In the genomic region with DNA sequence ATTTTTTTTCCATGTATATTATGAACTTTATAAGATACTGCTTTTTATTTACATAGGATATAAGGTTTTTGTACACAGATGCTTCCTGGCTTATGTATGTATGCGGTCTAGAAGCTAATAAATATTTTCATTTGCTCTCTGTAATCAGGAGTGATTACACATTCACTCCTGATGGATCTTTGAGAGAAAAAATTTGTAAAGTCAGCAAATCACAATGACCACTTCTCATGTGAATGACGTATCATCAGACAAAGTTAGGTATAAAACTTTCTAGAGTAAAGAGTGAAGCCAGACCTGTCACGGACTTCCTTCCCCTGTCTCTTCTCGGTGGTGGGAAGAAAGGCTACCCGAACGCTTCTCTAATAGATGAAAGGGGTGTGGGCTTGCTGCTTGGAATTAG, we compare ENCODE assay signal across 33 cellular contexts. TPM values are rescaled to one million over a fixed set of nuclear protein-coding genes. Genes with fewer than 3 reads are reported as not detected.
DNase-seq lines count a peak whose midpoint lies in the region; ATAC-seq, FAIRE-seq and TF ChIP-seq lines count a peak whose summit lies in the region.
"Had no signal": no experiment of that assay in that cellular context is flagged by ENCODE, and none has a peak within 500 bp of the region (broad histone marks: within the 10 kb centered on the region; RNA-seq: fewer than 3 reads in every experiment).

No MANE protein-coding gene starts in this region.

- no peaks in the 10 kb centered on the region for H3K9me3 ChIP-seq in HepG2 (ENCODE audit: low read length)
- no peaks in the 10 kb centered on the region for H3K9me3 ChIP-seq in right lobe of liver
- H3K9me3 ChIP-seq in A549, result no peaks in the 10 kb centered on the region
- H3K9me3 ChIP-seq in IMR-90 (ENCODE audit: control insufficient read depth, insufficient read depth, low read length), result no peaks in the 10 kb centered on the region
- H3K9me3 ChIP-seq in K562 (replicated peaks; ENCODE audit: control insufficient read depth, insufficient read depth, low read depth, low read length), result no peaks in the 10 kb centered on the region
- H3K9me3 ChIP-seq in upper lobe of left lung, result no peaks in the 10 kb centered on the region
- H3K9me3 ChIP-seq: BE2C; BLaER1; BLaER1 treated with 17β-estradiol and CSF1 and Interleukin-3, amounts not matched to agents 10 nM and 100 nM; Caco-2 had no signal

- H3K18ac ChIP-seq in IMR-90 (ENCODE audit: low read depth, low read length), result no peak overlapping the region

- H3K27ac ChIP-seq in HepG2 (ENCODE audit: extremely low read length, insufficient read depth, low read length), result no peak overlapping the region
- H3K27ac ChIP-seq in right lobe of liver, result no peak overlapping the region
- no peak overlapping the region for H3K27ac ChIP-seq in A549
- H3K27ac ChIP-seq in IMR-90 (ENCODE audit: insufficient read depth, low read length), result no peak overlapping the region
- H3K27ac ChIP-seq in K562 (ENCODE audit: extremely low read depth, low read depth, low read length), result no peak overlapping the region
- H3K27ac ChIP-seq in upper lobe of left lung, result no peak overlapping the region
- H3K27ac ChIP-seq: 22Rv1; BLaER1; BLaER1 treated with 17β-estradiol and CSF1 and Interleukin-3, amounts not matched to agents 10 nM and 100 nM; C4-2B had no signal

- dilution Hi-C loops in IMR-90 (cut with HindIII; ENCODE audit: low sequenced_read_pairs, unreplicated experiment), result no loop called here

- H3K23ac ChIP-seq in IMR-90 (ENCODE audit: low read depth, low read length), result no peak overlapping the region

- H3K79me1 ChIP-seq in IMR-90 (ENCODE audit: low read depth in 1 of 2, low read length in 2 of 2), result peaks cover 6 to 7% of the 10 kb centered on the region in 2 experiments; a peak in 2 of 4 replicates

- H3K4me3 ChIP-seq in HepG2 (replicated peaks in 1 of 3; ENCODE audit: insufficient read depth in 1 of 3, low read depth in 2 of 3, low read length in 3 of 3), result no peak overlapping the region
- no peak overlapping the region for H3K4me3 ChIP-seq in right lobe of liver
- H3K4me3 ChIP-seq in A549, result no peak overlapping the region
- no peak overlapping the region for H3K4me3 ChIP-seq in IMR-90 (ENCODE audit: insufficient read depth, low read depth, low read length)
- H3K4me3 ChIP-seq in K562, result no peak overlapping the region
- no peak overlapping the region for H3K4me3 ChIP-seq in upper lobe of left lung
- H3K4me3 ChIP-seq: BLaER1; BLaER1 treated with 17β-estradiol and CSF1 and Interleukin-3, amounts not matched to agents 10 nM and 100 nM had no signal

- H3K36me3 ChIP-seq in HepG2 (replicated peaks in 1 of 2; ENCODE audit: control insufficient read depth in 1 of 2, insufficient read depth in 2 of 2, low read length in 2 of 2) (peaks cover 13 to 57% of the 10 kb centered on the region in 2 experiments), right lobe of liver (no peaks in the 10 kb centered on the region), IMR-90 (ENCODE audit: control insufficient read depth, insufficient read depth, low read length) (peaks cover 21% of the 10 kb centered on the region), K562 (ENCODE audit: control insufficient read depth, insufficient read depth, low read length) (peaks cover 60% of the 10 kb centered on the region), upper lobe of left lung (peaks cover 0 to 58% (median 7%) of the 10 kb centered on the region in 4 donors)

- H4K91ac ChIP-seq in IMR-90 (ENCODE audit: insufficient read depth, low read depth, low read length), result no peak overlapping the region

- POLR2A ChIA-PET in HepG2 (lab: Yijun Ruan, JAX) (no interaction called here), A549 (lab: Yijun Ruan, JAX) (no interaction called here), IMR-90 (lab: Charles Lee; ENCODE audit: unreplicated experiment) (interaction anchor here (0.7 kb wide), 1 partner anchor 16 kb away, joined by 6 read pairs; no protein-coding TSS in a partner anchor), K562 (lab: Yijun Ruan, JAX) (interaction anchor here (1.6 kb wide), 1 partner anchor 20 kb away, joined by 5 read pairs; no protein-coding TSS in a partner anchor)

- WGBS in HepG2 (ENCODE audit: low lambda C conversion rate), result 97% methylated on average over 6 of the region's 6 CpGs
- WGBS in right lobe of liver (ENCODE audit: insufficient coverage, low coverage, low lambda C conversion rate, missing lambda C conversion rate), result 91% methylated on average over 6 of the region's 6 CpGs
- WGBS in A549 (ENCODE audit: missing lambda C conversion rate), result 94% methylated on average over 6 of the region's 6 CpGs
- WGBS in IMR-90 (ENCODE audit: extremely low coverage in 2 of 2, insufficient read length in 1 of 2), 2 experiments, result no CpG with 5 or more reads among the region's 6 CpGs
- 92% methylated on average over 6 of the region's 6 CpGs for WGBS in K562 (ENCODE audit: insufficient coverage, low coverage, missing lambda C conversion rate)
- WGBS in upper lobe of left lung, 2 donors, result 92 to 96% methylated on average over 6 of the region's 6 CpGs

- H2BK15ac ChIP-seq in IMR-90 (ENCODE audit: low read depth, low read length), result no peak overlapping the region

- no peak overlapping the region for H3K14ac ChIP-seq in IMR-90 (replicated peaks; ENCODE audit: low read depth, low read length)

- no peak for DNase-seq in HepG2 (ENCODE audit: low spot score)
- DNase-seq in right lobe of liver, result no peak
- no peak for DNase-seq in A549 (ENCODE audit: low read depth in 1 of 2, low spot score in 1 of 2)
- no peak for DNase-seq in IMR-90
- DNase-seq in K562 (ENCODE audit: extremely low read depth in 1 of 4, low spot score in 3 of 4), result no peak
- no peak for DNase-seq in NCI-H128 (lab: John Stamatoyannopoulos, UW; ENCODE audit: unreplicated experiment)
- no peak for DNase-seq in upper lobe of left lung
- DNase-seq: 8988T; ACHN; AML-193; BE2C; Caco-2; Calu3; CD4-positive, alpha-beta memory T cell; CD4-positive, alpha-beta T cell; CD4-positive, CD25-positive, alpha-beta regulatory T cell; CD8-positive, alpha-beta memory T cell; CD8-positive, alpha-beta T cell; COR-L47; DMS 273 treated with DMSO at 0.1 percent for 48 hours; DMS153; DMS53; DMS79; DMS79 treated with DMSO at 0.1 percent for 48 hours; DND-41; EL had no signal

- H2BK5ac ChIP-seq in IMR-90 (ENCODE audit: low read depth, low read length, poor library complexity, severe bottlenecking), result no peak overlapping the region

- no peaks in the 10 kb centered on the region for H3K4me1 ChIP-seq in HepG2 (ENCODE audit: insufficient read depth, low read length)
- no peaks in the 10 kb centered on the region for H3K4me1 ChIP-seq in right lobe of liver
- H3K4me1 ChIP-seq in A549, result no peaks in the 10 kb centered on the region
- no peaks in the 10 kb centered on the region for H3K4me1 ChIP-seq in IMR-90 (ENCODE audit: control insufficient read depth, insufficient read depth, low read length)
- no peaks in the 10 kb centered on the region; a peak in 1 of 5 replicates for H3K4me1 ChIP-seq in K562 (replicated peaks in 1 of 2; ENCODE audit: control insufficient read depth in 2 of 2, insufficient read depth in 2 of 2, low read length in 2 of 2)
- H3K4me1 ChIP-seq in upper lobe of left lung, result no peaks in the 10 kb centered on the region
- H3K4me1 ChIP-seq: BE2C, BLaER1, Caco-2 had no signal

- H3K79me2 ChIP-seq in HepG2 (ENCODE audit: insufficient read depth, low read length) (no peaks in the 10 kb centered on the region), K562 (ENCODE audit: control insufficient read depth, insufficient read depth, low read length) (no peaks in the 10 kb centered on the region)

- BruUV-seq in HepG2 (replicated peaks; lab: Mats Ljungman, UMichigan), result no TSS peak
- BruUV-seq in IMR-90 (replicated peaks; lab: Mats Ljungman, UMichigan), result no TSS peak
- no TSS peak for BruUV-seq in K562 (replicated peaks; lab: Mats Ljungman, UMichigan)

- H3K4ac ChIP-seq in IMR-90 (ENCODE audit: low read depth, low read length), result no peak overlapping the region

- H4K8ac ChIP-seq in IMR-90 (ENCODE audit: low read depth in 2 of 2, low read length in 2 of 2), result no peak overlapping the region

- no peak for TF ChIP-seq RAD21 in HepG2 (CRISPR knock-in tag; IDR thresholded peaks at IDR 0.05)
- TF ChIP-seq RAD21 in A549 (conservative IDR thresholded peaks at IDR 0.05 in 1 of 2, IDR thresholded peaks at IDR 0.05 in 1 of 2), result no peak
- TF ChIP-seq RAD21 in IMR-90 (IDR thresholded peaks at IDR 0.05; ENCODE audit: low read length), result no peak
- no peak for TF ChIP-seq RAD21 in K562 (CRISPR knock-in tag; conservative IDR thresholded peaks at IDR 0.05 in 1 of 2, IDR thresholded peaks at IDR 0.05 in 1 of 2)

- H3K27me3 ChIP-seq in HepG2 (ENCODE audit: control insufficient read depth in 1 of 2, insufficient read depth in 2 of 2, low read length in 2 of 2), result no peaks in the 10 kb centered on the region
- no peaks in the 10 kb centered on the region for H3K27me3 ChIP-seq in right lobe of liver
- no peaks in the 10 kb centered on the region for H3K27me3 ChIP-seq in IMR-90 (ENCODE audit: control insufficient read depth, insufficient read depth, low read length)
- no peaks in the 10 kb centered on the region for H3K27me3 ChIP-seq in K562 (ENCODE audit: control insufficient read depth in 2 of 2, insufficient read depth in 2 of 2, low read length in 2 of 2)
- no peaks in the 10 kb centered on the region for H3K27me3 ChIP-seq in upper lobe of left lung
- H3K27me3 ChIP-seq: BE2C; BLaER1; BLaER1 treated with 17β-estradiol and CSF1 and Interleukin-3, amounts not matched to agents 10 nM and 100 nM had no signal

- in situ Hi-C loops in HepG2 (cut with HindIII; ENCODE audit: extremely low pct_ligation_motif_present, low pct_unique_long_range_greater_than_20kb), result no loop called here
- in situ Hi-C loops in IMR-90 (cut with MboI; ENCODE audit: low sequenced_read_pairs), result no loop called here
- in situ Hi-C loops in K562 (cut with MboI), result no loop called here

- H3K9ac ChIP-seq in HepG2 (ENCODE audit: insufficient read depth, low read depth, low read length) (no peak overlapping the region), IMR-90 (ENCODE audit: low read depth, low read length) (no peak overlapping the region), K562 (ENCODE audit: insufficient read depth in 1 of 2, low read depth in 2 of 2, low read length in 2 of 2) (no peak overlapping the region)
- H3K9ac ChIP-seq: BLaER1; BLaER1 treated with 17β-estradiol and CSF1 and Interleukin-3, amounts not matched to agents 10 nM and 100 nM had no signal

- H2AFZ ChIP-seq in HepG2 (ENCODE audit: low read length), result no peak overlapping the region
- no peak overlapping the region for H2AFZ ChIP-seq in IMR-90 (replicated peaks; ENCODE audit: low read length, poor library complexity)
- no peak overlapping the region for H2AFZ ChIP-seq in K562 (ENCODE audit: low read depth, low read length)

- TF ChIP-seq POLR2A in HepG2 (IDR thresholded peaks at IDR 0.05; ENCODE audit: insufficient read depth in 1 of 2, low read depth in 2 of 2, low read length in 2 of 2) (no peak), right lobe of liver (IDR thresholded peaks at IDR 0.05) (no peak), A549 (IDR thresholded peaks at IDR 0.05; ENCODE audit: low read length) (no peak), IMR-90 (IDR thresholded peaks at IDR 0.05; ENCODE audit: low read depth, low read length) (no peak), K562 (conservative IDR thresholded peaks at IDR 0.05) (no peak), upper lobe of left lung (IDR thresholded peaks at IDR 0.05) (no peak)

- no peak overlapping the region for H4K5ac ChIP-seq in IMR-90 (ENCODE audit: low read depth, low read length)

- no peak overlapping the region for H3K56ac ChIP-seq in IMR-90 (ENCODE audit: extremely low read depth, insufficient read depth, low read length)

- no peak overlapping the region for H3K4me2 ChIP-seq in HepG2 (ENCODE audit: low read depth, low read length)
- no peak overlapping the region for H3K4me2 ChIP-seq in A549
- no peak overlapping the region for H3K4me2 ChIP-seq in IMR-90 (ENCODE audit: low read depth, low read length)
- H3K4me2 ChIP-seq in K562 (ENCODE audit: insufficient read depth, low read length), result no peak overlapping the region
- H3K4me2 ChIP-seq: BLaER1; BLaER1 treated with 17β-estradiol and CSF1 and Interleukin-3, amounts not matched to agents 10 nM and 100 nM had no signal

- ATAC-seq in HepG2, result no peak
- ATAC-seq in right lobe of liver, result no peak
- no peak for ATAC-seq in A549
- no peak for ATAC-seq in IMR-90 (ENCODE audit: low read depth)
- no peak for ATAC-seq in K562
- ATAC-seq in GM21526 (IDR thresholded peaks at IDR 0.05; ENCODE audit: low FRiP score, unreplicated experiment), result no peak
- no peak for ATAC-seq in upper lobe of left lung (ENCODE audit: low FRiP score in 2 of 2)
- ATAC-seq: CD8-positive, alpha-beta T cell had no signal

- TF ChIP-seq CTCF in HepG2 (CRISPR knock-in tag; IDR thresholded peaks at IDR 0.05) (no peak), right lobe of liver (IDR thresholded peaks at IDR 0.05) (no peak), A549 (IDR thresholded peaks at IDR 0.05) (no peak), IMR-90 (conservative IDR thresholded peaks at IDR 0.05; ENCODE audit: low read depth, low read length) (no peak), K562 (IDR thresholded peaks at IDR 0.05 in 2 of 3, conservative IDR thresholded peaks at IDR 0.05 in 1 of 3; ENCODE audit: insufficient read depth in 2 of 3, low read depth in 1 of 3, low read length in 3 of 3) (no peak), upper lobe of left lung (IDR thresholded peaks at IDR 0.05) (no peak)

- H3K9me1 ChIP-seq in IMR-90 (ENCODE audit: insufficient read depth, low read length), result peaks cover 4% of the 10 kb centered on the region
- no peaks in the 10 kb centered on the region for H3K9me1 ChIP-seq in K562 (ENCODE audit: control insufficient read depth, insufficient read depth, low read length)

- TF ChIP-seq EP300 in HepG2 (IDR thresholded peaks at IDR 0.05; ENCODE audit: low read depth in 2 of 2, low read length in 2 of 2) (no peak), HepG2 (CRISPR knock-in tag; IDR thresholded peaks at IDR 0.05; ENCODE audit: borderline replicate concordance) (no peak), A549 (IDR thresholded peaks at IDR 0.05) (no peak), K562 (IDR thresholded peaks at IDR 0.05; ENCODE audit: low read length) (no peak), upper lobe of left lung (IDR thresholded peaks at IDR 0.05) (no peak)

- no peak for FAIRE-seq in HepG2 (lab: Jason Lieb, UNC)
- FAIRE-seq in A549 (lab: Jason Lieb, UNC), result no peak
- no peak for FAIRE-seq in K562 (lab: Jason Lieb, UNC)
- FAIRE-seq: A204.1, D721Med had no signal

- no peak overlapping the region for H2BK120ac ChIP-seq in IMR-90 (ENCODE audit: low read depth, low read length)

- intact Hi-C loops in HepG2 (cut with micrococcal nuclease; ENCODE audit: unreplicated experiment), result no loop called here
- intact Hi-C loops in right lobe of liver (cut with DNase I), result no loop called here
- intact Hi-C loops in IMR-90 (cut with micrococcal nuclease), result no loop called here
- intact Hi-C loops in K562 (cut with micrococcal nuclease), result no loop called here

- CTCF ChIA-PET in HepG2 (lab: Yijun Ruan, JAX; ENCODE audit: low intra/inter-chr PET ratio, low total read pairs), result no interaction called here
- CTCF ChIA-PET in A549 (lab: Yijun Ruan, JAX), result interaction anchor here (1.0 to 1.3 kb wide), 2 partner anchors 9 to 134 kb away, joined by 3 to 4 read pairs; no protein-coding TSS in a partner anchor
- CTCF ChIA-PET in IMR-90 (lab: Yijun Ruan, JAX), result no interaction called here
- CTCF ChIA-PET in K562 (lab: Yijun Ruan, JAX; ENCODE audit: low intra/inter-chr PET ratio), result no interaction called here

- H2AK5ac ChIP-seq in IMR-90 (ENCODE audit: low read depth, low read length), result no peak overlapping the region

- H4K20me1 ChIP-seq in HepG2 (ENCODE audit: insufficient read depth, low read length) (no peaks in the 10 kb centered on the region), IMR-90 (ENCODE audit: insufficient read depth, low read length) (no peaks in the 10 kb centered on the region), K562 (replicated peaks; ENCODE audit: control insufficient read depth, insufficient read depth, low read length) (no peaks in the 10 kb centered on the region)
- H4K20me1 ChIP-seq: BLaER1; BLaER1 treated with 17β-estradiol and CSF1 and Interleukin-3, amounts not matched to agents 10 nM and 100 nM had no signal

- no peak overlapping the region for H2AK9ac ChIP-seq in IMR-90 (replicated peaks; ENCODE audit: low read depth, low read length, poor library complexity)

- no peak overlapping the region for H2BK20ac ChIP-seq in IMR-90 (ENCODE audit: low read depth, low read length)

RNA-seq across cellular contexts. Expression of gene DPY19L3, which starts 31.1 kb away (rescaled TPM):
- 9.8 and 25.2 TPM in 2 replicates for total RNA-seq in HepG2 (2016; rRNA removed; fragmentation: Illumina TruSeq; extraction: Trizol)
- 1.6 and 2.4 TPM in 2 replicates for total RNA-seq in HepG2 (2016; cell fraction: cytosol; rRNA removed; fragmentation: Illumina TruSeq; extraction: Trizol; ENCODE audit: low read depth)
- total RNA-seq in HepG2 (2016; cell fraction: insoluble cytoplasmic fraction; rRNA removed; fragmentation: Illumina TruSeq; extraction: Trizol), result 11.2 and 21.8 TPM in 2 replicates
- total RNA-seq in HepG2 (2016; cell fraction: membrane; rRNA removed; fragmentation: Illumina TruSeq; extraction: Trizol), result 5.2 and 5.7 TPM in 2 replicates
- total RNA-seq in HepG2 (2016; cell fraction: nucleus; rRNA removed; fragmentation: Illumina TruSeq; extraction: Trizol), result 53.6 and 61.6 TPM in 2 replicates
- 21.6 and 22.9 TPM in 2 replicates for polyA plus RNA-seq in HepG2 (2011; rRNA removed)
- polyA plus RNA-seq in HepG2 (2011; cell fraction: cytosol; rRNA removed), result 14.4 and 15.5 TPM in 2 replicates
- 117 and 122 TPM in 2 replicates for polyA plus RNA-seq in HepG2 (2011; cell fraction: nucleus; rRNA removed)
- polyA plus RNA-seq in HepG2 (2012), result 15.6 and 16.7 TPM in 2 replicates
- polyA plus RNA-seq in HepG2 (2016; cell fraction: cytosol; fragmentation: Illumina TruSeq; extraction: Trizol; ENCODE audit: low read depth), result 0.78 and 0.86 TPM in 2 replicates
- 7.6 and 8.8 TPM in 2 replicates for polyA plus RNA-seq in HepG2 (2016; cell fraction: insoluble cytoplasmic fraction; fragmentation: Illumina TruSeq; extraction: Trizol; ENCODE audit: low read depth)
- polyA plus RNA-seq in HepG2 (2016; cell fraction: membrane; fragmentation: Illumina TruSeq; extraction: Trizol; ENCODE audit: low read depth), result 3.2 and 3.3 TPM in 2 replicates
- polyA plus RNA-seq in HepG2 (2016; cell fraction: nucleus; fragmentation: Illumina TruSeq; extraction: Trizol; ENCODE audit: insufficient read depth, low read depth), result 60.1 and 76.3 TPM in 2 replicates
- polyA minus RNA-seq in HepG2 (2011; rRNA and poly(A)+ RNA removed; ENCODE audit: low replicate concordance), result 25.0 and 30.6 TPM in 2 replicates
- 22.8 and 24.8 TPM in 2 replicates for polyA minus RNA-seq in HepG2 (2011; cell fraction: cytosol; rRNA and poly(A)+ RNA removed)
- polyA minus RNA-seq in HepG2 (2011; cell fraction: nucleus; rRNA and poly(A)+ RNA removed), result 128 and 146 TPM in 2 replicates
- total RNA-seq in right lobe of liver, result 10 to 100 TPM in 4 of 6 experiments, 1 to 10 TPM in 2; 8.0 to 13.5 (median 12.4) TPM
- polyA plus RNA-seq in A549 (2011; rRNA removed), result 28.9 and 29.6 TPM in 2 replicates
- polyA plus RNA-seq in A549 (2012; cell fraction: cytosol; rRNA removed), result 22.4 and 26.1 TPM in 2 replicates
- 63.6 and 79.2 TPM in 2 replicates for polyA plus RNA-seq in A549 (2012; cell fraction: nucleus; rRNA removed)
- polyA plus RNA-seq in A549 (2017; fragmentation: RNase III; extraction: RNeasy Plus Mini Kit Qiagen cat#74134 plus additional on column Dnase treatment), result 14.9 to 16.6 TPM (median 15.7 TPM) in 3 replicates
- polyA minus RNA-seq in A549 (2011; rRNA and poly(A)+ RNA removed), result 39.7 and 51.2 TPM in 2 replicates
- total RNA-seq in IMR-90 (2012; rRNA removed), result 29.6 and 36.4 TPM in 2 replicates
- 33.2 and 36.5 TPM in 2 replicates for polyA plus RNA-seq in IMR-90 (2012; rRNA removed)
- 23.2 and 23.4 TPM in 2 replicates for polyA plus RNA-seq in IMR-90 (2012; cell fraction: cytosol; rRNA removed)
- 125 and 193 TPM in 2 replicates for polyA plus RNA-seq in IMR-90 (2012; cell fraction: nucleus; rRNA removed; ENCODE audit: low replicate concordance)
- 95.7 and 203 TPM in 2 replicates for total RNA-seq in K562 (2011; cell fraction: chromatin; rRNA removed; ENCODE audit: low replicate concordance)
- 66.5 and 77.7 TPM in 2 replicates for total RNA-seq in K562 (2011; cell fraction: nucleolus; rRNA removed)
- 69.9 and 110 TPM in 2 replicates for total RNA-seq in K562 (2011; cell fraction: nucleoplasm; rRNA removed)
- 18.8 and 39.7 TPM in 2 replicates for total RNA-seq in K562 (2014; rRNA removed)
- 22.0 and 33.9 TPM in 2 replicates for total RNA-seq in K562 (2014; rRNA removed; fragmentation: Illumina TruSeq; extraction: Trizol)
- total RNA-seq in K562 (2015; rRNA removed; fragmentation: Illumina TruSeq; extraction: Trizol), result 19.4 and 20.8 TPM in 2 replicates
- 35.2 and 39.2 TPM in 2 replicates for total RNA-seq in K562 (2021)
- 37.2 and 38.3 TPM in 2 replicates for polyA plus RNA-seq in K562 (2011; rRNA removed)
- polyA plus RNA-seq in K562 (2011; cell fraction: cytosol; rRNA removed), result 29.9 and 36.1 TPM in 2 replicates
- 148 and 257 TPM in 2 replicates for polyA plus RNA-seq in K562 (2011; cell fraction: nucleus; rRNA removed)
- polyA plus RNA-seq in K562 (2012), result 13.8 and 24.8 TPM in 2 replicates
- polyA plus RNA-seq in K562 (2014; fragmentation: Illumina TruSeq; extraction: Trizol), result 25.0 and 31.5 TPM in 2 replicates
- 1 to 10 TPM; 4.7 to 6.0 TPM for polyA plus RNA-seq in K562 (2014; fragmentation: Nextera tagmentation; extraction: Ambion mirVana)
- 30.8 and 32.0 TPM in 2 replicates for polyA plus RNA-seq in K562 (2014; rRNA removed)
- 77.5 and 87.2 TPM in 2 replicates for polyA minus RNA-seq in K562 (2011; rRNA and poly(A)+ RNA removed)
- 28.4 and 34.1 TPM in 2 replicates for polyA minus RNA-seq in K562 (2011; cell fraction: cytosol; rRNA and poly(A)+ RNA removed)
- polyA minus RNA-seq in K562 (2011; cell fraction: nucleus; rRNA and poly(A)+ RNA removed), result 93.3 and 118 TPM in 2 replicates
- total RNA-seq in upper lobe of left lung, result 10 to 100 TPM; 27.3 to 76.5 (median 29.5) TPM

Comparison
In these comparisons a context has a peak if more than half of its experiments do, and no peak if none do; other contexts are left out.
1. POLR2A ChIA-PET loops: an anchor here in IMR-90 (0.7 kb wide) and K562 (1.6 kb wide); none called in HepG2 and A549.
2. Of the 241 proteins assayed by ChIP-seq in both HepG2 and K562: peak only in HepG2: none; only in K562: MAFG; in both: MAFF and MAFK; in neither: 238.